21 cellular contexts compared by ENCODE assay signal in genomic region chr22:35517207-35517606, GRCh38. TPM values are rescaled to one million over a fixed set of nuclear protein-coding genes. Genes with fewer than 3 reads are reported as not detected.
A peak's percentile ranks its signal among the peaks of the same experiment; 100 is the strongest.
DNase-seq lines count a peak whose midpoint lies in the region; ATAC-seq and TF ChIP-seq lines count a peak whose summit lies in the region.
"Had no signal": no experiment of that assay in that cellular context is flagged by ENCODE, and none has a peak within 500 bp of the region (broad histone marks: within the 10 kb centered on the region; RNA-seq: fewer than 3 reads in every experiment).

No MANE protein-coding gene starts in this region.

- no peak overlapping the region for H3K4me3 ChIP-seq in OCI-LY1 (ENCODE audit: low read depth, low read length, poor library complexity, severe bottlenecking)
- H3K4me3 ChIP-seq in ascending aorta: no peak overlapping the region

- H3K9me3 ChIP-seq in OCI-LY1 (ENCODE audit: low read length) (no peaks in the 10 kb centered on the region), ascending aorta (no peaks in the 10 kb centered on the region)

- H2AFZ ChIP-seq in OCI-LY1 (ENCODE audit: low read length): no peak overlapping the region

- H3K4me1 ChIP-seq in OCI-LY1 (ENCODE audit: insufficient read depth, low read length, severe bottlenecking) (no peaks in the 10 kb centered on the region), ascending aorta (no peaks in the 10 kb centered on the region)

- H3K9ac ChIP-seq in OCI-LY1 (ENCODE audit: low read length): no peak overlapping the region

- H3K27me3 ChIP-seq in OCI-LY1 (ENCODE audit: insufficient read depth, low read length): peaks cover 8% of the 10 kb centered on the region; the same call in 1 of the 2 replicates
- H3K27me3 ChIP-seq in ascending aorta: no peaks in the 10 kb centered on the region

- intact Hi-C loops in ascending aorta (cut with DNase I): no loop called here

- H3K79me2 ChIP-seq in OCI-LY1 (ENCODE audit: insufficient read depth, low read length): no peaks in the 10 kb centered on the region

- no peak overlapping the region for H3K27ac ChIP-seq in OCI-LY1 (ENCODE audit: low read depth, low read length, poor library complexity, severe bottlenecking)
- peak overlapping the region; percentile 50 for H3K27ac ChIP-seq in caudate nucleus (ENCODE audit: low read depth, low read length)
- no peak overlapping the region for H3K27ac ChIP-seq in ascending aorta
- H3K27ac ChIP-seq: 22Rv1, C4-2B had no signal

- no peak for ATAC-seq in HG03108 (IDR thresholded peaks at IDR 0.05; ENCODE audit: unreplicated experiment)

- H3F3A ChIP-seq in OCI-LY1 (ENCODE audit: insufficient read depth, low read length): no peaks in the 10 kb centered on the region

- H3K9me2 ChIP-seq in OCI-LY1 (ENCODE audit: low read depth, low read length): no peaks in the 10 kb centered on the region

- no peak overlapping the region for H3K4me2 ChIP-seq in OCI-LY1 (ENCODE audit: low read length)

- TF ChIP-seq CTCF in OCI-LY1 (IDR thresholded peaks at IDR 0.05; ENCODE audit: low read length) (peak; percentile 26; the same call in 1 of the 2 replicates), ascending aorta (IDR thresholded peaks at IDR 0.05) (no peak)

- DNase-seq in NCI-H82 (lab: John Stamatoyannopoulos, UW) (peak; percentile 31), NCI-H82 treated with DMSO at 0.1 percent for 48 hours (lab: John Stamatoyannopoulos, UW; ENCODE audit: unreplicated experiment) (no peak), caudate nucleus (lab: John Stamatoyannopoulos, UW) (no peak), ascending aorta (ENCODE audit: low spot score in 2 of 2) (no peak), AML-193 (lab: John Stamatoyannopoulos, UW) (no peak)
- no peak for DNase-seq in activated CD4-positive, alpha-beta T cell treated with anti-CD3 and anti-CD28 coated beads, Interleukin-2, amount 50 U/mL, for 4 hours
- DNase-seq: Calu3; CD8-positive, alpha-beta memory T cell; DMS153; GF-D8; NCI-H1092 treated with DMSO at 0.1 percent for 48 hours; NCI-H146; NCI-H2029 treated with DMSO at 0.1 percent for 48 hours; NCI-H226; NCI-H510A treated with DMSO at 0.1 percent for 48 hours; NCI-H774; Right ventricle myocardium superior had no signal

- no peaks in the 10 kb centered on the region for H4K20me1 ChIP-seq in OCI-LY1 (ENCODE audit: insufficient read depth, low read length)

- H3K36me3 ChIP-seq in OCI-LY1 (ENCODE audit: insufficient read depth, low read length) (no peaks in the 10 kb centered on the region), ascending aorta (no peaks in the 10 kb centered on the region)

RNA-seq across cellular contexts. Expression of gene RASD2, which starts 23.4 kb away (rescaled TPM):
- total RNA-seq in ascending aorta: 6.6 TPM
